1 cellular context compared by ENCODE assay signal in the genomic region with DNA sequence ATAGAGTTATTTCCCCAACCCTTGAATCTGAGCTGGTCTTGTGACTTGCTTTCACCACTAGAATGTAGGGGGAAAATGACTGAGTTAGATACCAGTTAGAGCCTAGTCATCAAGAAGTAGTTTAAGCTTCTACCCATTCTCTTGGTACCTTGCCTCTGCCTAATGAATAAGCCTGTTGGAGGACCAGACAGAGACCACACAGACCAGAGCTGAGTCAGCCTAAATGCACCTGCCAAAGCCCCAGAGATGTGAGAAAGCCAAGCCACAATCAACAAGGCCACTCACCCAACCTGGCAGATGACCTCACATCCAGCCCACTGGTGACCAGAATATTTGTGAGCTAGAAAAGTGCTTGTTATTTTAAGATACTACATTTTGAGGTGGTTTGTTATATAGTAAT.
TF ChIP-seq lines count a peak whose summit lies in the region.

No MANE protein-coding gene starts in this region.

TF ChIP-seq in HepG2, 621 proteins besides CTCF, POLR2A, EP300 and RAD21:
- no peak for TF ChIP-seq ZNF17 (CRISPR knock-in tag; IDR thresholded peaks at IDR 0.05)
- no peak for TF ChIP-seq CEBPB (IDR thresholded peaks at IDR 0.05; ENCODE audit: borderline replicate concordance, low read depth, low read length)
- TF ChIP-seq SMAD1 (CRISPR knock-in tag; IDR thresholded peaks at IDR 0.05; ENCODE audit: borderline replicate concordance, low read depth) = no peak
- TF ChIP-seq SAFB2 (CRISPR knock-in tag; IDR thresholded peaks at IDR 0.05; ENCODE audit: borderline replicate concordance, low read depth) = no peak
- no peak for TF ChIP-seq SMAD9 (CRISPR knock-in tag; IDR thresholded peaks at IDR 0.05)
- TF ChIP-seq ZNF484 (CRISPR knock-in tag; IDR thresholded peaks at IDR 0.05; ENCODE audit: borderline replicate concordance, low read depth) = no peak
- no peak for TF ChIP-seq HMGA1 (CRISPR knock-in tag; conservative IDR thresholded peaks at IDR 0.05)
- TF ChIP-seq ZNF543 (CRISPR knock-in tag; IDR thresholded peaks at IDR 0.05) = no peak
- TF ChIP-seq, protein P1, sequence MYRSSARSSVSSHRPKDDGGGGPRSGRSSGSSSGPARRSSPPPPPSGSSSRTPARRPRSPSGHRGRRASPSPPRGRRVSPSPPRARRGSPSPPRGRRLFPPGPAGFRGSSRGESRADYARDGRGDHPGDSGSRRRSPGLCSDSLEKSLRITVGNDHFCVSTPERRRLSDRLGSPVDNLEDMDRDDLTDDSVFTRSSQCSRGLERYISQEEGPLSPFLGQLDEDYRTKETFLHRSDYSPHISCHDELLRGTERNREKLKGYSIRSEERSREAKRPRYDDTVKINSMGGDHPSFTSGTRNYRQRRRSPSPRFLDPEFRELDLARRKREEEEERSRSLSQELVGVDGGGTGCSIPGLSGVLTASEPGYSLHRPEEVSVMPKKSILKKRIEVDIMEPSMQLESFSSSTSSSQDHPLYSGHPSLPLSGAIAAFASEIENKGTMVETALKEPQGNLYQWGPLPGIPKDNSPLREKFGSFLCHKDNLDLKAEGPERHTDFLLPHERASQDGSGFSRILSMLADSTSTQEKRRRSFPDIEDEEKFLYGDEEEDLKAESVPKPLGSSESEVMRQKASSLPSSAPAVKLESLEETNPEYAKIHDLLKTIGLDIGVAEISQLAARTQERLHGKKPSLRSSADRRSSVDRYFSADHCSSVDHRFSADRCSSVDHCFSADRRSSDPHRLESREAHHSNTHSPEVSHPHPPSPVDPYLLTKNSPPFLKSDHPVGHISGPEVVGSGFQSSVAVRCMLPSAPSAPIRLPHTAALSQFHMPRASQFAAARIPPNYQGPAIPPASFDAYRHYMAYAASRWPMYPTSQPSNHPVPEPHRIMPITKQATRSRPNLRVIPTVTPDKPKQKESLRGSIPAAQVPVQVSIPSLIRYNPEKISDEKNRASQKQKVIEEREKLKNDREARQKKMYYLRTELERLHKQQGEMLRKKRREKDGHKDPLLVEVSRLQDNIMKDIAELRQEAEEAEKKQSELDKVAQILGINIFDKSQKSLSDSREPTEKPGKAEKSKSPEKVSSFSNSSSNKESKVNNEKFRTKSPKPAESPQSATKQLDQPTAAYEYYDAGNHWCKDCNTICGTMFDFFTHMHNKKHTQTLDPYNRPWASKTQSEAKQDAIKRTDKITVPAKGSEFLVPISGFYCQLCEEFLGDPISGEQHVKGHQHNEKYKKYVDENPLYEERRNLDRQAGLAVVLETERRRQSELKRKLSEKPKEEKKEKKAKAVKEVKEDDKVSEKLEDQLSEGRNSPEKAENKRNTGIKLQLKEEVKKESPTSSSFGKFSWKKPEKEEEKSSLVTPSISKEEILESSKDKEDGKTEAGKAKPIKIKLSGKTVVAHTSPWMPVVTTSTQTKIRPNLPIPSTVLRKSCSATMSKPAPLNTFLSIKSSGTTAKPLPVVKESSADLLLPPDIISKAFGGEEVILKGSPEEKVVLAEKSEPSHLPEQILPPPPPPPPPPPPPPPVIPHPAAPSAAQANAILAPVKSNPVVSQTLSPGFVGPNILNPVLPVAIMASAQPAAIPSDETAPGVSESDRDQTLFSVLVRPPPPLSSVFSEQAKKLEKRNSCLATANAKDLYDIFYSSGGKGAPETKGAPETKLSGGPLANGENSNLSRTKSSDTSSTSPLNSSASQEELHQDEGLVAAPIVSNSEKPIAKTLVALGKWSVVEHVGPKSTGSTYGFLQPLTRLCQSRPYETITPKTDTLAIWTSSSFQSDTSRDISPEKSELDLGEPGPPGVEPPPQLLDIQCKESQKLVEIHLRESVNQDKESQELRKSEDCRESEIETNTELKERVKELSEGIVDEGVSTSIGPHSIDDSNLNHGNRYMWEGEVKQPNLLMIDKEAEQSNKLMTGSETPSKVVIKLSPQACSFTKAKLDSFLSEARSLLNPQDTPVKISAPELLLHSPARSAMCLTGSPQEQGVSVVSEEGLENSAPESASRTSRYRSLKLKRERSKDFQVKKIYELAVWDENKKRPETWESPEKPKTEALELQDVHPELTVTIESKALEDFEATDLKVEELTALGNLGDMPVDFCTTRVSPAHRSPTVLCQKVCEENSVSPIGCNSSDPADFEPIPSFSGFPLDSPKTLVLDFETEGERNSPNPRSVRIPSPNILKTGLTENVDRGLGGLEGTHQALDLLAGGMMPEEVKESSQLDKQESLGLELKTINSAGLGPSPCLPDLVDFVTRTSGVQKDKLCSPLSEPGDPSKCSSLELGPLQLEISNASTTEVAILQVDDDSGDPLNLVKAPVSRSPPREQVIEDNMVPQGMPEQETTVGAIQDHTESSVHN (CRISPR knock-in tag; IDR thresholded peaks at IDR 0.05) = no peak
- TF ChIP-seq NFYC (CRISPR knock-in tag; IDR thresholded peaks at IDR 0.05) = no peak
- no peak for TF ChIP-seq ZNF501 (CRISPR knock-in tag; IDR thresholded peaks at IDR 0.05)
- TF ChIP-seq, protein P2, sequence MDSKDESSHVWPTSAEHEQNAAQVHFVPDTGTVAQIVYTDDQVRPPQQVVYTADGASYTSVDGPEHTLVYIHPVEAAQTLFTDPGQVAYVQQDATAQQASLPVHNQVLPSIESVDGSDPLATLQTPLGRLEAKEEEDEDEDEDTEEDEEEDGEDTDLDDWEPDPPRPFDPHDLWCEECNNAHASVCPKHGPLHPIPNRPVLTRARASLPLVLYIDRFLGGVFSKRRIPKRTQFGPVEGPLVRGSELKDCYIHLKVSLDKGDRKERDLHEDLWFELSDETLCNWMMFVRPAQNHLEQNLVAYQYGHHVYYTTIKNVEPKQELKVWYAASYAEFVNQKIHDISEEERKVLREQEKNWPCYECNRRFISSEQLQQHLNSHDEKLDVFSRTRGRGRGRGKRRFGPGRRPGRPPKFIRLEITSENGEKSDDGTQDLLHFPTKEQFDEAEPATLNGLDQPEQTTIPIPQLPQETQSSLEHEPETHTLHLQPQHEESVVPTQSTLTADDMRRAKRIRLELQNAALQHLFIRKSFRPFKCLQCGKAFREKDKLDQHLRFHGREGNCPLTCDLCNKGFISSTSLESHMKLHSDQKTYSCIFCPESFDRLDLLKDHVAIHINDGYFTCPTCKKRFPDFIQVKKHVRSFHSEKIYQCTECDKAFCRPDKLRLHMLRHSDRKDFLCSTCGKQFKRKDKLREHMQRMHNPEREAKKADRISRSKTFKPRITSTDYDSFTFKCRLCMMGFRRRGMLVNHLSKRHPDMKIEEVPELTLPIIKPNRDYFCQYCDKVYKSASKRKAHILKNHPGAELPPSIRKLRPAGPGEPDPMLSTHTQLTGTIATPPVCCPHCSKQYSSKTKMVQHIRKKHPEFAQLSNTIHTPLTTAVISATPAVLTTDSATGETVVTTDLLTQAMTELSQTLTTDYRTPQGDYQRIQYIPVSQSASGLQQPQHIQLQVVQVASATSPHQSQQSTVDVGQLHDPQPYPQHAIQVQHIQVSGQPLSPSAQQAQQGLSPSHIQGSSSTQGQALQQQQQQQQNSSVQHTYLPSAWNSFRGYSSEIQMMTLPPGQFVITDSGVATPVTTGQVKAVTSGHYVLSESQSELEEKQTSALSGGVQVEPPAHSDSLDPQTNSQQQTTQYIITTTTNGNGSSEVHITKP (CRISPR knock-in tag; IDR thresholded peaks at IDR 0.05; ENCODE audit: low read depth) = no peak
- no peak for TF ChIP-seq ZNF383 (CRISPR knock-in tag; IDR thresholded peaks at IDR 0.05; ENCODE audit: borderline replicate concordance)
- no peak for TF ChIP-seq SNAI1 (CRISPR knock-in tag; IDR thresholded peaks at IDR 0.05; ENCODE audit: borderline replicate concordance)
- no peak for TF ChIP-seq ZFP36L2 (CRISPR knock-in tag; IDR thresholded peaks at IDR 0.05)
- no peak for TF ChIP-seq ZNF670 (CRISPR knock-in tag; IDR thresholded peaks at IDR 0.05; ENCODE audit: borderline replicate concordance)
- TF ChIP-seq ELF1 (CRISPR knock-in tag; IDR thresholded peaks at IDR 0.05) = no peak
- TF ChIP-seq ZEB1 (IDR thresholded peaks at IDR 0.05; ENCODE audit: insufficient replicate concordance, low read depth) = no peak
- TF ChIP-seq, protein P3, sequence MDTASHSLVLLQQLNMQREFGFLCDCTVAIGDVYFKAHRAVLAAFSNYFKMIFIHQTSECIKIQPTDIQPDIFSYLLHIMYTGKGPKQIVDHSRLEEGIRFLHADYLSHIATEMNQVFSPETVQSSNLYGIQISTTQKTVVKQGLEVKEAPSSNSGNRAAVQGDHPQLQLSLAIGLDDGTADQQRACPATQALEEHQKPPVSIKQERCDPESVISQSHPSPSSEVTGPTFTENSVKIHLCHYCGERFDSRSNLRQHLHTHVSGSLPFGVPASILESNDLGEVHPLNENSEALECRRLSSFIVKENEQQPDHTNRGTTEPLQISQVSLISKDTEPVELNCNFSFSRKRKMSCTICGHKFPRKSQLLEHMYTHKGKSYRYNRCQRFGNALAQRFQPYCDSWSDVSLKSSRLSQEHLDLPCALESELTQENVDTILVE (CRISPR knock-in tag; IDR thresholded peaks at IDR 0.05) = no peak
- no peak for TF ChIP-seq KDM5A (IDR thresholded peaks at IDR 0.05; ENCODE audit: borderline replicate concordance, low read length)
